Comparison of ENCODE assay signal across 20 cellular contexts in the genomic region with DNA sequence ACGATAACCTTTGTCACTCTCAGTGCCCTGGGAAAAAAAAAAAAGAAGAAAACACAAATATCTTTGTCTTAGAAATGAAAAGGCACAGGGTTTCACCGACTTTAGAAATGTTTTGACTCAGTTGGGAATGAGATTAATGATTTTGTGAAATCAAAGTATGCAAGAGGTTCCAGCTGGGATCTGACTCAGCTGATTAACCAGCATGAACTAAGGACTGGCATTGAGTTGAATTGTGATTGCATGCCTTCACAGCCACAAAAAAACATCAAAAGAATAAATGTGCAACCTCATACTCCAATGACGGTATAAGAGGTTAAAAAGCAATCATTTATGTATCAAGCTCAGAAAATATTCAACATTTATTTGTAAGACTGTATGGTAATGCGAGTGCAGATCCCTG.
DNase-seq lines count a peak whose midpoint lies in the region; ATAC-seq and TF ChIP-seq lines count a peak whose summit lies in the region.
"Had no signal": no experiment of that assay in that cellular context is flagged by ENCODE, and none has a peak within 500 bp of the region (broad histone marks: within the 10 kb centered on the region; RNA-seq: fewer than 3 reads in every experiment).

No MANE protein-coding gene starts in this region.

- H2AFZ ChIP-seq in GM23338, result no peak overlapping the region

- H3K4me1 Mint-ChIP-seq in GM23338, result peaks cover 22% of the 10 kb centered on the region
- no peaks in the 10 kb centered on the region for H3K4me1 Mint-ChIP-seq in activated CD4-positive, alpha-beta T cell treated with anti-CD3 and anti-CD28 coated beads for 36 hours
- H3K4me1 Mint-ChIP-seq: natural killer cell had no signal

- no peak overlapping the region for H3K4me3 ChIP-seq in GM23338
- H3K4me3 ChIP-seq in astrocyte of the spinal cord (ENCODE audit: low read depth, low read length), result no peak overlapping the region
- no peak overlapping the region for H3K4me3 ChIP-seq in right atrium auricular region
- H3K4me3 ChIP-seq in left ventricle myocardium inferior, result no peak overlapping the region
- H3K4me3 ChIP-seq: ascending aorta, heart left ventricle, right lobe of liver had no signal

- no peaks in the 10 kb centered on the region for H3K36me3 Mint-ChIP-seq in GM23338 (ENCODE audit: low read depth)
- H3K36me3 Mint-ChIP-seq in activated CD4-positive, alpha-beta T cell treated with anti-CD3 and anti-CD28 coated beads for 36 hours (ENCODE audit: low read depth), result no peaks in the 10 kb centered on the region
- H3K36me3 Mint-ChIP-seq: natural killer cell had no signal

- H3K27ac ChIP-seq in GM23338 (ENCODE audit: low read depth) (no peak overlapping the region), right atrium auricular region (no peak overlapping the region), left ventricle myocardium inferior (replicated peaks) (no peak overlapping the region)
- H3K27ac ChIP-seq: ascending aorta, heart left ventricle, right lobe of liver had no signal

- no peaks in the 10 kb centered on the region for H3F3A ChIP-seq in GM23338 (replicated peaks; ENCODE audit: low read depth)

- intact Hi-C loops in activated CD4-positive, alpha-beta T cell treated with anti-CD3 and anti-CD28 coated beads for 36 hours (cut with DNase I, micrococcal nuclease), result no loop called here
- intact Hi-C loops in left ventricle myocardium inferior (cut with micrococcal nuclease), result no loop called here

- DNase-seq in GM23338 (ENCODE audit: low spot score) (no peak), astrocyte of the spinal cord (ENCODE audit: low read depth, low spot score) (peak; percentile 94), hepatic stellate cell (ENCODE audit: low spot score) (peak; percentile 19), right atrium auricular region (ENCODE audit: low spot score) (no peak), left ventricle myocardium inferior (no peak)
- DNase-seq in activated naive CD4-positive, alpha-beta T cell (lab: John Stamatoyannopoulos, UW), result no peak
- no peak for DNase-seq in activated CD4-positive, alpha-beta T cell treated with anti-CD3 and anti-CD28 coated beads for 36 hours
- DNase-seq: activated CD8-positive, alpha-beta T cell treated with anti-CD3 and anti-CD28 coated beads for 36 hours; COR-L47; effector CD4-positive, alpha-beta T cell; H9; heart left ventricle; left ventricle myocardium superior; natural killer cell; NCI-H187 treated with DMSO at 0.1 percent for 48 hours; NCI-H774; right lobe of liver; stimulated activated naive CD4-positive, alpha-beta T cell had no signal

- H3K36me3 ChIP-seq in GM23338 (ENCODE audit: insufficient read depth) (no peaks in the 10 kb centered on the region), right atrium auricular region (no peaks in the 10 kb centered on the region), left ventricle myocardium inferior (no peaks in the 10 kb centered on the region)
- H3K36me3 ChIP-seq: ascending aorta, heart left ventricle, right lobe of liver had no signal

- H3K79me2 ChIP-seq in GM23338 (replicated peaks; ENCODE audit: insufficient read depth), result no peaks in the 10 kb centered on the region

- no peak overlapping the region for H3K4me3 Mint-ChIP-seq in GM23338
- no peak overlapping the region for H3K4me3 Mint-ChIP-seq in activated CD4-positive, alpha-beta T cell treated with anti-CD3 and anti-CD28 coated beads for 36 hours
- H3K4me3 Mint-ChIP-seq: activated CD8-positive, alpha-beta T cell treated with anti-CD3 and anti-CD28 coated beads for 36 hours; H9; natural killer cell had no signal

- TF ChIP-seq CTCF in GM23338 (conservative IDR thresholded peaks at IDR 0.05; ENCODE audit: low read depth in 2 of 2), result no peak
- no peak for TF ChIP-seq CTCF in astrocyte of the spinal cord (IDR thresholded peaks at IDR 0.05; ENCODE audit: low read depth, low read length)
- no peak for TF ChIP-seq CTCF in right atrium auricular region (IDR thresholded peaks at IDR 0.05)
- no peak for TF ChIP-seq CTCF in left ventricle myocardium inferior (IDR thresholded peaks at IDR 0.05; ENCODE audit: borderline replicate concordance)

- ATAC-seq in GM23338, result no peak
- no peak for ATAC-seq in activated CD4-positive, alpha-beta T cell treated with anti-CD3 and anti-CD28 coated beads for 36 hours
- ATAC-seq: activated CD8-positive, alpha-beta T cell treated with anti-CD3 and anti-CD28 coated beads for 36 hours; heart left ventricle; left ventricle myocardium superior; natural killer cell; right lobe of liver had no signal

- H3K27me3 Mint-ChIP-seq in GM23338 (ENCODE audit: insufficient read depth, low read depth, poor library complexity), result peaks cover 3% of the 10 kb centered on the region
- H3K27me3 Mint-ChIP-seq in activated CD4-positive, alpha-beta T cell treated with anti-CD3 and anti-CD28 coated beads for 36 hours, result no peaks in the 10 kb centered on the region
- H3K27me3 Mint-ChIP-seq: activated CD8-positive, alpha-beta T cell treated with anti-CD3 and anti-CD28 coated beads for 36 hours had no signal

- H4K20me1 ChIP-seq in GM23338 (replicated peaks; ENCODE audit: insufficient read depth), result no peaks in the 10 kb centered on the region

- H3K4me1 ChIP-seq in GM23338 (ENCODE audit: insufficient read depth) (peaks cover 10% of the 10 kb centered on the region; the same call in 1 of the 2 replicates), right atrium auricular region (no peaks in the 10 kb centered on the region), left ventricle myocardium inferior (no peaks in the 10 kb centered on the region)
- H3K4me1 ChIP-seq: ascending aorta, heart left ventricle, right lobe of liver had no signal

- H3K9me3 Mint-ChIP-seq in GM23338, result no peaks in the 10 kb centered on the region
- no peaks in the 10 kb centered on the region for H3K9me3 Mint-ChIP-seq in activated CD4-positive, alpha-beta T cell treated with anti-CD3 and anti-CD28 coated beads for 36 hours (ENCODE audit: low read depth)
- H3K9me3 Mint-ChIP-seq: activated CD8-positive, alpha-beta T cell treated with anti-CD3 and anti-CD28 coated beads for 36 hours; activated T-helper 2 cell treated with anti-CD3 and anti-CD28 coated beads, Interferon-gamma antibody, Interleukin-2, Interleukin-4, amounts not matched to agents 10 μg/mL and 5 μg/mL and 100 μg/mL, durations not matched to agents 14 hours and 24 hours and 36 hours; H9 had no signal

- H3K27ac Mint-ChIP-seq in GM23338, result peak overlapping the region; percentile 88
- H3K27ac Mint-ChIP-seq in activated CD4-positive, alpha-beta T cell treated with anti-CD3 and anti-CD28 coated beads for 36 hours, result no peak overlapping the region
- H3K27ac Mint-ChIP-seq: activated CD8-positive, alpha-beta T cell treated with anti-CD3 and anti-CD28 coated beads for 36 hours; activated T-helper 2 cell treated with anti-CD3 and anti-CD28 coated beads, Interferon-gamma antibody, Interleukin-2, Interleukin-4, amounts not matched to agents 10 μg/mL and 5 μg/mL and 100 μg/mL, durations not matched to agents 14 hours and 24 hours and 36 hours; natural killer cell had no signal

- in situ Hi-C loops in astrocyte of the spinal cord (cut with HindIII; ENCODE audit: low sequenced_read_pairs), result no loop called here

- CTCF ChIA-PET in activated CD4-positive, alpha-beta T cell treated with anti-CD3 and anti-CD28 coated beads for 36 hours (lab: Charles Lee), result no interaction called here

- POLR2A ChIA-PET in activated CD4-positive, alpha-beta T cell treated with anti-CD3 and anti-CD28 coated beads for 36 hours (lab: Charles Lee), result no interaction called here

- H3K27me3 ChIP-seq in GM23338 (ENCODE audit: insufficient read depth), result no peaks in the 10 kb centered on the region
- no peaks in the 10 kb centered on the region for H3K27me3 ChIP-seq in right atrium auricular region
- H3K27me3 ChIP-seq in left ventricle myocardium inferior (ENCODE audit: low read depth), result no peaks in the 10 kb centered on the region
- H3K27me3 ChIP-seq: ascending aorta, heart left ventricle, right lobe of liver had no signal

- H3K9me2 ChIP-seq in GM23338 (ENCODE audit: insufficient read depth), result no peaks in the 10 kb centered on the region

- no peak overlapping the region for H3K4me2 ChIP-seq in GM23338

- H3K9me3 ChIP-seq in right atrium auricular region (no peaks in the 10 kb centered on the region), left ventricle myocardium inferior (replicated peaks) (peaks cover 6% of the 10 kb centered on the region)
- H3K9me3 ChIP-seq: ascending aorta, heart left ventricle, right lobe of liver had no signal

TF ChIP-seq in GM23338, 12 proteins besides CTCF, POLR2A, EP300 and RAD21 (continues in another document):
- TF ChIP-seq POLR2AphosphoS5 (IDR thresholded peaks at IDR 0.05; ENCODE audit: low read depth) (no peak), STAT1 (IDR thresholded peaks at IDR 0.05; ENCODE audit: unreplicated experiment) (no peak), NANOG (IDR thresholded peaks at IDR 0.05; ENCODE audit: borderline replicate concordance) (no peak), JUNB (IDR thresholded peaks at IDR 0.05; ENCODE audit: unreplicated experiment) (no peak), CREB1 (CRISPR knock-in tag; IDR thresholded peaks at IDR 0.05; ENCODE audit: low read depth) (no peak)
- TF ChIP-seq, protein P1, sequence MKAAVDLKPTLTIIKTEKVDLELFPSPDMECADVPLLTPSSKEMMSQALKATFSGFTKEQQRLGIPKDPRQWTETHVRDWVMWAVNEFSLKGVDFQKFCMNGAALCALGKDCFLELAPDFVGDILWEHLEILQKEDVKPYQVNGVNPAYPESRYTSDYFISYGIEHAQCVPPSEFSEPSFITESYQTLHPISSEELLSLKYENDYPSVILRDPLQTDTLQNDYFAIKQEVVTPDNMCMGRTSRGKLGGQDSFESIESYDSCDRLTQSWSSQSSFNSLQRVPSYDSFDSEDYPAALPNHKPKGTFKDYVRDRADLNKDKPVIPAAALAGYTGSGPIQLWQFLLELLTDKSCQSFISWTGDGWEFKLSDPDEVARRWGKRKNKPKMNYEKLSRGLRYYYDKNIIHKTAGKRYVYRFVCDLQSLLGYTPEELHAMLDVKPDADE (IDR thresholded peaks at IDR 0.05), result no peak

Comparison
In these comparisons a context has a peak if more than half of its experiments do, and no peak if none do; other contexts are left out.
1. DNase-seq: peak in astrocyte of the spinal cord (single experiment) and hepatic stellate cell (single experiment); none in GM23338 (single experiment), right atrium auricular region (single experiment), activated naive CD4-positive, alpha-beta T cell (0 of 4), activated CD4-positive, alpha-beta T cell treated with anti-CD3 and anti-CD28 coated beads for 36 hours (single experiment) and left ventricle myocardium inferior (single experiment).